In genomic region chr19:44002212-44002565, GRCh38 we compare ENCODE assay signal across 8 cellular contexts. TPM values are rescaled to one million over a fixed set of nuclear protein-coding genes. Genes with fewer than 3 reads are reported as not detected.
DNase-seq lines count a peak whose midpoint lies in the region; ATAC-seq and TF ChIP-seq lines count a peak whose summit lies in the region.

No MANE protein-coding gene starts in this region.

- H3K4me3 ChIP-seq in brain microvascular endothelial cell (ENCODE audit: low read depth, low read length): peak overlapping the region; percentile 86
- H3K4me3 ChIP-seq in mesodermal cell (ENCODE audit: extremely low read depth, insufficient read depth, low read length, poor library complexity, severe bottlenecking): peak overlapping the region; percentile 80
- H3K4me3 ChIP-seq in aorta (ENCODE audit: low read length in 2 of 2): peak overlapping the region; percentile 23 to 86

- no peak for ATAC-seq in stimulated activated naive CD8-positive, alpha-beta T cell treated with anti-CD3 and anti-CD28 coated beads, Interleukin-15, Interleukin-2, amounts not matched to agents 100 U/mL and 50 U/mL, for 24 hours
- ATAC-seq in aorta (ENCODE audit: low FRiP score) (peak; percentile 3), GM19452 (IDR thresholded peaks at IDR 0.05; ENCODE audit: unreplicated experiment) (no peak)

- H3K9me3 ChIP-seq in mesodermal cell (ENCODE audit: control insufficient read depth, low read length): no peaks in the 10 kb centered on the region
- peaks cover 6% of the 10 kb centered on the region for H3K9me3 ChIP-seq in aorta (ENCODE audit: control insufficient read depth, low read length)

- intact Hi-C loops in aorta (cut with DNase I): loop anchor here (5.0 kb wide), 2 partner anchors 50 to 110 kb away; partner anchors contain the start of genes ZNF223 (in 1 of the 2) and ZNF225 (in 1 of the 2)

- no peak for DNase-seq in stimulated activated naive CD8-positive, alpha-beta T cell treated with anti-CD3 and anti-CD28 coated beads, Interleukin-15, Interleukin-2, amounts not matched to agents 100 U/mL and 50 U/mL, for 24 hours
- DNase-seq in brain microvascular endothelial cell (no peak), aorta (no peak), SW 1271 (lab: John Stamatoyannopoulos, UW) (no peak)
- DNase-seq in activated CD4-positive, alpha-beta T cell treated with anti-CD3 and anti-CD28 coated beads, Interleukin-2, amount 50 U/mL, for 48 hours: no peak

- WGBS in mesodermal cell (ENCODE audit: insufficient coverage in 2 of 2), 2 experiments: 30 to 33% methylated on average over 7 to 8 of the region's 8 CpGs
- WGBS in aorta, 2 donors: 9 to 10% methylated on average over 8 of the region's 8 CpGs

- peaks cover 33% of the 10 kb centered on the region for H3K36me3 Mint-ChIP-seq in stimulated activated naive CD8-positive, alpha-beta T cell treated with anti-CD3 and anti-CD28 coated beads, Interleukin-15, Interleukin-2, amounts not matched to agents 100 ng/mL and 50 ng/mL, for 24 hours (ENCODE audit: low read depth)

- in situ Hi-C loops in brain microvascular endothelial cell (cut with HindIII; ENCODE audit: low pct_ligation_motif_present, low sequenced_read_pairs): no loop called here

- H3K27me3 Mint-ChIP-seq in stimulated activated naive CD8-positive, alpha-beta T cell treated with anti-CD3 and anti-CD28 coated beads, Interleukin-15, Interleukin-2, amounts not matched to agents 100 ng/mL and 50 ng/mL, for 24 hours: no peaks in the 10 kb centered on the region

- H3K27ac Mint-ChIP-seq in stimulated activated naive CD8-positive, alpha-beta T cell treated with anti-CD3 and anti-CD28 coated beads, Interleukin-15, Interleukin-2, amounts not matched to agents 100 ng/mL and 50 ng/mL, for 24 hours: peak overlapping the region; percentile 96

- H3K9me3 Mint-ChIP-seq in stimulated activated naive CD8-positive, alpha-beta T cell treated with anti-CD3 and anti-CD28 coated beads, Interleukin-15, Interleukin-2, amounts not matched to agents 100 ng/mL and 50 ng/mL, for 24 hours: peaks cover 41% of the 10 kb centered on the region

- peak overlapping the region; percentile 98 for H3K4me3 Mint-ChIP-seq in stimulated activated naive CD8-positive, alpha-beta T cell treated with anti-CD3 and anti-CD28 coated beads, Interleukin-15, Interleukin-2, amounts not matched to agents 100 ng/mL and 50 ng/mL, for 24 hours

- H3K4me1 ChIP-seq in mesodermal cell (ENCODE audit: control insufficient read depth, insufficient read depth, low read length, poor library complexity, severe bottlenecking) (peaks cover 2% of the 10 kb centered on the region), aorta (ENCODE audit: control insufficient read depth in 1 of 2, insufficient read depth in 2 of 2, low read length in 2 of 2) (peaks cover 0 to 3% of the 10 kb centered on the region in 2 donors)

- TF ChIP-seq CTCF in brain microvascular endothelial cell (IDR thresholded peaks at IDR 0.05; ENCODE audit: low read depth, low read length, missing control alignments): no peak

- H3K4me1 Mint-ChIP-seq in stimulated activated naive CD8-positive, alpha-beta T cell treated with anti-CD3 and anti-CD28 coated beads, Interleukin-15, Interleukin-2, amounts not matched to agents 100 ng/mL and 50 ng/mL, for 24 hours (ENCODE audit: low read depth): peaks cover 25% of the 10 kb centered on the region

- H3K36me3 ChIP-seq in brain microvascular endothelial cell (replicated peaks) (no peaks in the 10 kb centered on the region), mesodermal cell (ENCODE audit: control insufficient read depth, insufficient read depth, low read length) (peaks cover 12% of the 10 kb centered on the region), aorta (ENCODE audit: control insufficient read depth in 1 of 2, insufficient read depth in 2 of 2, low read length in 1 of 2) (peaks cover 0 to 3% of the 10 kb centered on the region in 2 donors)

- no peaks in the 10 kb centered on the region for H3K27me3 ChIP-seq in brain microvascular endothelial cell (replicated peaks)
- H3K27me3 ChIP-seq in aorta (ENCODE audit: control insufficient read depth in 1 of 2, insufficient read depth in 2 of 2, low read length in 1 of 2): no peaks in the 10 kb centered on the region

- H3K27ac ChIP-seq in brain microvascular endothelial cell (peak overlapping the region; percentile 50), mesodermal cell (ENCODE audit: low read depth, low read length, severe bottlenecking) (peak overlapping the region; percentile 51), aorta (ENCODE audit: low read depth in 1 of 2, low read length in 2 of 2) (no peak overlapping the region)

RNA-seq across cellular contexts. Expression of gene ZNF230, which starts 0.6 kb away (rescaled TPM):
- 2.7 TPM for polyA plus RNA-seq in mesodermal cell (2013, experiment 1 of 2)
- 2.9 TPM for polyA plus RNA-seq in mesodermal cell (2013, experiment 2 of 2)
- 1 to 10 TPM; 4.2 to 6.0 TPM for total RNA-seq in aorta
- polyA plus RNA-seq in aorta: 1 to 10 TPM in 1 of 2 donors, under 1 TPM in 1; 0.75 to 2.6 TPM

RNA-seq across cellular contexts. Expression of gene ZNF155, which starts 18.2 kb away (rescaled TPM):
- 10.5 TPM for polyA plus RNA-seq in mesodermal cell (2013, experiment 1 of 2)
- 7.0 TPM for polyA plus RNA-seq in mesodermal cell (2013, experiment 2 of 2)
- total RNA-seq in aorta: 10 to 100 TPM in 1 of 2 donors, 1 to 10 TPM in 1; 7.1 to 10.8 TPM
- 1 to 10 TPM; 6.0 to 9.0 TPM for polyA plus RNA-seq in aorta

RNA-seq across cellular contexts. Expression of gene ZNF222, which starts 23.0 kb away (rescaled TPM):
- polyA plus RNA-seq in mesodermal cell (2013, experiment 1 of 2): 5.8 TPM
- polyA plus RNA-seq in mesodermal cell (2013, experiment 2 of 2): 5.5 TPM
- 1 to 10 TPM; 4.1 to 4.4 TPM for total RNA-seq in aorta
- 1 to 10 TPM; 3.9 to 5.4 TPM for polyA plus RNA-seq in aorta

RNA-seq across cellular contexts. Expression of gene ZNF223, which starts 49.6 kb away (rescaled TPM):
- 7.6 TPM for polyA plus RNA-seq in mesodermal cell (2013, experiment 1 of 2)
- 6.0 TPM for polyA plus RNA-seq in mesodermal cell (2013, experiment 2 of 2)
- 1 to 10 TPM; 3.8 to 6.3 TPM for total RNA-seq in aorta
- polyA plus RNA-seq in aorta: 1 to 10 TPM; 3.5 to 4.6 TPM

RNA-seq across cellular contexts. Expression of gene ZNF221, which starts 51.2 kb away (rescaled TPM):
- polyA plus RNA-seq in mesodermal cell (2013, experiment 1 of 2): 2.7 TPM
- 2.3 TPM for polyA plus RNA-seq in mesodermal cell (2013, experiment 2 of 2)
- 1 to 10 TPM; 5.9 to 8.8 TPM for total RNA-seq in aorta
- 1 to 10 TPM; 1.2 to 3.8 TPM for polyA plus RNA-seq in aorta

Comparison
In these comparisons a context has a peak if more than half of its experiments do, and no peak if none do; other contexts are left out.
1. H3K27ac ChIP-seq: peak in brain microvascular endothelial cell (single experiment) and mesodermal cell (single experiment); none in aorta (0 of 2).
2. Peak in every context shown above with its lines, with median percentiles within 50 percentile points of each other: H3K4me3 ChIP-seq.